Comparison of ENCODE assay signal across 1 cellular context in the genomic region with DNA sequence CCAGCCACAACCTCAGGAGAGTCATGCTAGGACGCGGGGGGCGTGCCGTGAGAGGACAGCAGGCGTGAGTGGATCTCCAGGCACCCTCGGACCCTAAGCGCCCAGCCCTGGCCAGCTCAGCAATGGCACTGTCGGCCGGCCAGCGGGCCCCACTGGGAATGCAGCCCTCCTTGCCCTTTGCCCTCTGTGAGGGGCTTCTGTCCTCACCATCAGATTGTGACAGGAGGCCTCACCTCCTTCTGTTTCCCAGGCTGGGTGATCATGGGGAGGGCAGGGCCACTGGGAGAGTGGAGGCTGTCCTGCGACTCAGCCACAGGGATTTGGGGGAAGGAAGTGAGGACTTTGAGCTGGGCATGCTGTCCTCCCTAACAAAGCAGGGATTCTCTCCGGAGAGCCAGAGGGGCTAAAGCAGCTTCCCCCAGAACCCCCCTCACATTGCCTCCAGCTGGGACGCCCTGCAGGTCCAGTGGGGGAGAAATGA.
TF ChIP-seq lines count a peak whose summit lies in the region.

No MANE protein-coding gene starts in this region.

TF ChIP-seq in HepG2, 621 proteins besides CTCF, POLR2A, EP300 and RAD21 (continued from another document and continues in another):
- TF ChIP-seq, protein P1, sequence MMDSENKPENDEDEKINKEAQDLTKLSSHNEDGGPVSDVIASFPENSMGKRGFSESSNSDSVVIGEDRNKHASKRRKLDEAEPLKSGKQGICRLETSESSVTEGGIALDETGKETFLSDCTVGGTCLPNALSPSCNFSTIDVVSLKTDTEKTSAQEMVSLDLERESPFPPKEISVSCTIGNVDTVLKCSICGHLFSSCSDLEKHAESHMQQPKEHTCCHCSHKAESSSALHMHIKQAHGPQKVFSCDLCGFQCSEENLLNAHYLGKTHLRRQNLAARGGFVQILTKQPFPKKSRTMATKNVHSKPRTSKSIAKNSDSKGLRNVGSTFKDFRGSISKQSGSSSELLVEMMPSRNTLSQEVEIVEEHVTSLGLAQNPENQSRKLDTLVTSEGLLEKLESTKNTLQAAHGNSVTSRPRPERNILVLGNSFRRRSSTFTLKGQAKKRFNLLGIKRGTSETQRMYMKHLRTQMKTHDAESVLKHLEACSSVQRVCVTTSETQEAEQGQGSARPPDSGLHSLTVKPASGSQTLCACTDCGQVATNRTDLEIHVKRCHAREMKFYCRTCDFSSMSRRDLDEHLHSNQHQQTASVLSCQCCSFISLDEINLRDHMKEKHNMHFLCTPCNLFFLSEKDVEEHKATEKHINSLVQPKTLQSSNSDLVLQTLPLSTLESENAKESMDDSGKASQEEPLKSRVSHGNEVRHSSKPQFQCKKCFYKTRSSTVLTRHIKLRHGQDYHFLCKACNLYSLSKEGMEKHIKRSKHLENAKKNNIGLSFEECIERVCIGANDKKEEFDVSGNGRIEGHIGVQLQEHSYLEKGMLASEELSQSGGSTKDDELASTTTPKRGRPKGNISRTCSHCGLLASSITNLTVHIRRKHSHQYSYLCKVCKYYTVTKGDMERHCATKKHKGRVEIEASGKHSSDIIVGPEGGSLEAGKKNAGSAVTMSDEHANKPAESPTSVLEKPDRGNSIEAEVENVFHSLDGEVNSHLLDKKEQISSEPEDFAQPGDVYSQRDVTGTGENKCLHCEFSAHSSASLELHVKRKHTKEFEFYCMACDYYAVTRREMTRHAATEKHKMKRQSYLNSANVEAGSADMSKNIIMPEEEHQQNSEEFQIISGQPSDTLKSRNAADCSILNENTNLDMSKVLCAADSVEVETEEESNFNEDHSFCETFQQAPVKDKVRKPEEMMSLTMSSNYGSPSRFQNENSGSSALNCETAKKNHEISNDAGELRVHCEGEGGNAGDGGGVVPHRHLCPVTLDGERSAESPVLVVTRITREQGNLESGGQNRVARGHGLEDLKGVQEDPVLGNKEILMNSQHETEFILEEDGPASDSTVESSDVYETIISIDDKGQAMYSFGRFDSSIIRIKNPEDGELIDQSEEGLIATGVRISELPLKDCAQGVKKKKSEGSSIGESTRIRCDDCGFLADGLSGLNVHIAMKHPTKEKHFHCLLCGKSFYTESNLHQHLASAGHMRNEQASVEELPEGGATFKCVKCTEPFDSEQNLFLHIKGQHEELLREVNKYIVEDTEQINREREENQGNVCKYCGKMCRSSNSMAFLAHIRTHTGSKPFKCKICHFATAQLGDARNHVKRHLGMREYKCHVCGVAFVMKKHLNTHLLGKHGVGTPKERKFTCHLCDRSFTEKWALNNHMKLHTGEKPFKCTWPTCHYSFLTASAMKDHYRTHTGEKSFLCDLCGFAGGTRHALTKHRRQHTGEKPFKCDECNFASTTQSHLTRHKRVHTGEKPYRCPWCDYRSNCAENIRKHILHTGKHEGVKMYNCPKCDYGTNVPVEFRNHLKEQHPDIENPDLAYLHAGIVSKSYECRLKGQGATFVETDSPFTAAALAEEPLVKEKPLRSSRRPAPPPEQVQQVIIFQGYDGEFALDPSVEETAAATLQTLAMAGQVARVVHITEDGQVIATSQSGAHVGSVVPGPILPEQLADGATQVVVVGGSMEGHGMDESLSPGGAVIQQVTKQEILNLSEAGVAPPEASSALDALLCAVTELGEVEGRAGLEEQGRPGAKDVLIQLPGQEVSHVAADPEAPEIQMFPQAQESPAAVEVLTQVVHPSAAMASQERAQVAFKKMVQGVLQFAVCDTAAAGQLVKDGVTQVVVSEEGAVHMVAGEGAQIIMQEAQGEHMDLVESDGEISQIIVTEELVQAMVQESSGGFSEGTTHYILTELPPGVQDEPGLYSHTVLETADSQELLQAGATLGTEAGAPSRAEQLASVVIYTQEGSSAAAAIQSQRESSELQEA (CRISPR knock-in tag; IDR thresholded peaks at IDR 0.05; ENCODE audit: not compliant biosample characterization) = no peak
- TF ChIP-seq NFYB (CRISPR knock-in tag; IDR thresholded peaks at IDR 0.05) (no peak), KLF12 (CRISPR knock-in tag; IDR thresholded peaks at IDR 0.05; ENCODE audit: borderline replicate concordance) (no peak), ZNF605 (CRISPR knock-in tag; IDR thresholded peaks at IDR 0.05) (no peak), SIX1 (CRISPR knock-in tag; IDR thresholded peaks at IDR 0.05; ENCODE audit: borderline replicate concordance) (no peak), ZNF430 (CRISPR knock-in tag; IDR thresholded peaks at IDR 0.05) (no peak), ZBTB1 (CRISPR knock-in tag; IDR thresholded peaks at IDR 0.05; ENCODE audit: borderline replicate concordance) (no peak), AHDC1 (CRISPR knock-in tag; IDR thresholded peaks at IDR 0.05; ENCODE audit: borderline replicate concordance) (no peak), GLI4 (CRISPR knock-in tag; IDR thresholded peaks at IDR 0.05; ENCODE audit: borderline replicate concordance) (no peak), MTA1 (CRISPR knock-in tag; IDR thresholded peaks at IDR 0.05; ENCODE audit: borderline replicate concordance) (peak; percentile 67; the same call in 1 of the 2 replicates), E2F5 (CRISPR knock-in tag; conservative IDR thresholded peaks at IDR 0.05) (no peak), MAX (IDR thresholded peaks at IDR 0.05) (no peak), HDAC6 (IDR thresholded peaks at IDR 0.05; ENCODE audit: low read depth, low read length) (no peak), ZNF841 (CRISPR knock-in tag; IDR thresholded peaks at IDR 0.05; ENCODE audit: borderline replicate concordance) (no peak), NR1H2 (CRISPR knock-in tag; IDR thresholded peaks at IDR 0.05; ENCODE audit: borderline replicate concordance, low read depth) (no peak), ZIK1 (CRISPR knock-in tag; IDR thresholded peaks at IDR 0.05; ENCODE audit: borderline replicate concordance, low read depth) (no peak), MXD4 (CRISPR knock-in tag; IDR thresholded peaks at IDR 0.05) (no peak), ZNF614 (CRISPR knock-in tag; IDR thresholded peaks at IDR 0.05; ENCODE audit: borderline replicate concordance) (no peak), ZBTB3 (CRISPR knock-in tag; IDR thresholded peaks at IDR 0.05; ENCODE audit: borderline replicate concordance, low read depth) (no peak), ZNF121 (CRISPR knock-in tag; IDR thresholded peaks at IDR 0.05) (no peak), ZBTB43 (CRISPR knock-in tag; conservative IDR thresholded peaks at IDR 0.05) (no peak), ZNF253 (CRISPR knock-in tag; IDR thresholded peaks at IDR 0.05; ENCODE audit: borderline replicate concordance) (no peak), KDM5B (CRISPR knock-in tag; IDR thresholded peaks at IDR 0.05; ENCODE audit: borderline replicate concordance) (no peak), ZBTB38 (CRISPR knock-in tag; IDR thresholded peaks at IDR 0.05) (no peak)
- TF ChIP-seq, protein P2, sequence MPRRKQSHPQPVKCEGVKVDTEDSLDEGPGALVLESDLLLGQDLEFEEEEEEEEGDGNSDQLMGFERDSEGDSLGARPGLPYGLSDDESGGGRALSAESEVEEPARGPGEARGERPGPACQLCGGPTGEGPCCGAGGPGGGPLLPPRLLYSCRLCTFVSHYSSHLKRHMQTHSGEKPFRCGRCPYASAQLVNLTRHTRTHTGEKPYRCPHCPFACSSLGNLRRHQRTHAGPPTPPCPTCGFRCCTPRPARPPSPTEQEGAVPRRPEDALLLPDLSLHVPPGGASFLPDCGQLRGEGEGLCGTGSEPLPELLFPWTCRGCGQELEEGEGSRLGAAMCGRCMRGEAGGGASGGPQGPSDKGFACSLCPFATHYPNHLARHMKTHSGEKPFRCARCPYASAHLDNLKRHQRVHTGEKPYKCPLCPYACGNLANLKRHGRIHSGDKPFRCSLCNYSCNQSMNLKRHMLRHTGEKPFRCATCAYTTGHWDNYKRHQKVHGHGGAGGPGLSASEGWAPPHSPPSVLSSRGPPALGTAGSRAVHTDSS (CRISPR knock-in tag; conservative IDR thresholded peaks at IDR 0.05) = no peak
- TF ChIP-seq, protein P3, sequence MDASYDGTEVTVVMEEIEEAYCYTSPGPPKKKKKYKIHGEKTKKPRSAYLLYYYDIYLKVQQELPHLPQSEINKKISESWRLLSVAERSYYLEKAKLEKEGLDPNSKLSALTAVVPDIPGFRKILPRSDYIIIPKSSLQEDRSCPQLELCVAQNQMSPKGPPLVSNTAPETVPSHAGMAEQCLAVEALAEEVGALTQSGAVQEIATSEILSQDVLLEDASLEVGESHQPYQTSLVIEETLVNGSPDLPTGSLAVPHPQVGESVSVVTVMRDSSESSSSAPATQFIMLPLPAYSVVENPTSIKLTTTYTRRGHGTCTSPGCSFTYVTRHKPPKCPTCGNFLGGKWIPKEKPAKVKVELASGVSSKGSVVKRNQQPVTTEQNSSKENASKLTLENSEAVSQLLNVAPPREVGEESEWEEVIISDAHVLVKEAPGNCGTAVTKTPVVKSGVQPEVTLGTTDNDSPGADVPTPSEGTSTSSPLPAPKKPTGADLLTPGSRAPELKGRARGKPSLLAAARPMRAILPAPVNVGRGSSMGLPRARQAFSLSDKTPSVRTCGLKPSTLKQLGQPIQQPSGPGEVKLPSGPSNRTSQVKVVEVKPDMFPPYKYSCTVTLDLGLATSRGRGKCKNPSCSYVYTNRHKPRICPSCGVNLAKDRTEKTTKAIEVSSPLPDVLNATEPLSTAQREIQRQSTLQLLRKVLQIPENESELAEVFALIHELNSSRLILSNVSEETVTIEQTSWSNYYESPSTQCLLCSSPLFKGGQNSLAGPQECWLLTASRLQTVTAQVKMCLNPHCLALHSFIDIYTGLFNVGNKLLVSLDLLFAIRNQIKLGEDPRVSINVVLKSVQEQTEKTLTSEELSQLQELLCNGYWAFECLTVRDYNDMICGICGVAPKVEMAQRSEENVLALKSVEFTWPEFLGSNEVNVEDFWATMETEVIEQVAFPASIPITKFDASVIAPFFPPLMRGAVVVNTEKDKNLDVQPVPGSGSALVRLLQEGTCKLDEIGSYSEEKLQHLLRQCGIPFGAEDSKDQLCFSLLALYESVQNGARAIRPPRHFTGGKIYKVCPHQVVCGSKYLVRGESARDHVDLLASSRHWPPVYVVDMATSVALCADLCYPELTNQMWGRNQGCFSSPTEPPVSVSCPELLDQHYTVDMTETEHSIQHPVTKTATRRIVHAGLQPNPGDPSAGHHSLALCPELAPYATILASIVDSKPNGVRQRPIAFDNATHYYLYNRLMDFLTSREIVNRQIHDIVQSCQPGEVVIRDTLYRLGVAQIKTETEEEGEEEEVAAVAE (CRISPR knock-in tag; IDR thresholded peaks at IDR 0.05; ENCODE audit: borderline replicate concordance) = no peak
- TF ChIP-seq, protein P4, sequence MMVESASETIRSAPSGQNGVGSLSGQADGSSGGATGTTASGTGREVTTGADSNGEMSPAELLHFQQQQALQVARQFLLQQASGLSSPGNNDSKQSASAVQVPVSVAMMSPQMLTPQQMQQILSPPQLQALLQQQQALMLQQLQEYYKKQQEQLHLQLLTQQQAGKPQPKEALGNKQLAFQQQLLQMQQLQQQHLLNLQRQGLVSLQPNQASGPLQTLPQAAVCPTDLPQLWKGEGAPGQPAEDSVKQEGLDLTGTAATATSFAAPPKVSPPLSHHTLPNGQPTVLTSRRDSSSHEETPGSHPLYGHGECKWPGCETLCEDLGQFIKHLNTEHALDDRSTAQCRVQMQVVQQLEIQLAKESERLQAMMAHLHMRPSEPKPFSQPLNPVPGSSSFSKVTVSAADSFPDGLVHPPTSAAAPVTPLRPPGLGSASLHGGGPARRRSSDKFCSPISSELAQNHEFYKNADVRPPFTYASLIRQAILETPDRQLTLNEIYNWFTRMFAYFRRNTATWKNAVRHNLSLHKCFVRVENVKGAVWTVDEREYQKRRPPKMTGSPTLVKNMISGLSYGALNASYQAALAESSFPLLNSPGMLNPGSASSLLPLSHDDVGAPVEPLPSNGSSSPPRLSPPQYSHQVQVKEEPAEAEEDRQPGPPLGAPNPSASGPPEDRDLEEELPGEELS (CRISPR knock-in tag; IDR thresholded peaks at IDR 0.05) = no peak
